19 cellular contexts compared by ENCODE assay signal in genomic region chr1:74512516-74512915, GRCh38. TPM values are rescaled to one million over a fixed set of nuclear protein-coding genes. Genes with fewer than 3 reads are reported as not detected.
DNase-seq lines count a peak whose midpoint lies in the region; ATAC-seq, FAIRE-seq and TF ChIP-seq lines count a peak whose summit lies in the region.
"Had no signal": no experiment of that assay in that cellular context is flagged by ENCODE, and none has a peak within 500 bp of the region (broad histone marks: within the 10 kb centered on the region; RNA-seq: fewer than 3 reads in every experiment).

Gene LRRC53 (minus strand): TSS chr1:74512611. CDS start chr1:74483349, 29,262 bp downstream.

- no peak within 1 kb of the TSS for H3K4me2 ChIP-seq in neuronal stem cell (ENCODE audit: insufficient read depth, low read length, poor library complexity, severe bottlenecking)
- H3K4me2 ChIP-seq in HepG2 (ENCODE audit: low read depth, low read length) = no peak within 1 kb of the TSS
- H3K4me2 ChIP-seq: BLaER1, SK-N-SH had no signal

- no peak within 1 kb of the TSS for H4K8ac ChIP-seq in neuronal stem cell (ENCODE audit: low read depth, low read length)

- TF ChIP-seq CTCF in WTC11 (IDR thresholded peaks at IDR 0.05) = no peak
- TF ChIP-seq CTCF in heart right ventricle (IDR thresholded peaks at IDR 0.05) = peak in 3 of 9 donors; percentile 20 to 25 (median 24)
- TF ChIP-seq CTCF in HepG2 (CRISPR knock-in tag; IDR thresholded peaks at IDR 0.05) = no peak

- peaks cover 0 to 7% (median 0%) of the 10 kb centered on the region in 9 donors for H3K4me1 ChIP-seq in heart right ventricle
- H3K4me1 ChIP-seq in neuronal stem cell (ENCODE audit: control insufficient read depth in 2 of 2, insufficient read depth in 1 of 2, low read depth in 1 of 2, low read length in 2 of 2) = peaks cover 3 to 6% of the 10 kb centered on the region in 2 donors
- no peaks in the 10 kb centered on the region for H3K4me1 ChIP-seq in HepG2 (ENCODE audit: insufficient read depth, low read length)
- H3K4me1 ChIP-seq: BLaER1 had no signal

- no peak for TF ChIP-seq POLR2A in HepG2 (IDR thresholded peaks at IDR 0.05; ENCODE audit: insufficient read depth in 1 of 2, low read depth in 2 of 2, low read length in 2 of 2)

- no peak within 1 kb of the TSS for H3K4ac ChIP-seq in neuronal stem cell (ENCODE audit: low read length)

- H3K9me3 Mint-ChIP-seq in WTC11 = no peaks in the 10 kb centered on the region
- H3K9me3 Mint-ChIP-seq: CD8-positive, alpha-beta memory T cell had no signal

- H3K4me3 Mint-ChIP-seq in WTC11 = no peak within 1 kb of the TSS
- H3K4me3 Mint-ChIP-seq: CD8-positive, alpha-beta memory T cell had no signal

- peak; percentile 40 for ATAC-seq in WTC11
- peak; percentile 48 to 90 (median 80) for ATAC-seq in heart right ventricle
- no peak for ATAC-seq in HepG2
- no peak for ATAC-seq in GM19467 (IDR thresholded peaks at IDR 0.05; ENCODE audit: unreplicated experiment)

- no peak within 1 kb of the TSS for H4K91ac ChIP-seq in neuronal stem cell (ENCODE audit: low read depth, low read length, poor library complexity)

- no peak within 1 kb of the TSS for H3K4me3 ChIP-seq in heart right ventricle
- no peak within 1 kb of the TSS for H3K4me3 ChIP-seq in neuronal stem cell (ENCODE audit: low read length in 2 of 2)
- H3K4me3 ChIP-seq in HepG2 (replicated peaks in 1 of 3; ENCODE audit: insufficient read depth in 1 of 3, low read depth in 2 of 3, low read length in 3 of 3) = no peak within 1 kb of the TSS
- H3K4me3 ChIP-seq: BLaER1 had no signal

- peak; percentile 32 for DNase-seq in DMS 273 (lab: John Stamatoyannopoulos, UW; ENCODE audit: unreplicated experiment)
- DNase-seq in DMS 273 treated with DMSO at 0.1 percent for 48 hours (lab: John Stamatoyannopoulos, UW) = no peak
- no peak for DNase-seq in WTC11 (ENCODE audit: low spot score)
- peak in 1 of 2 donors; percentile 13 for DNase-seq in heart right ventricle
- no peak for DNase-seq in neuronal stem cell (ENCODE audit: low spot score)
- DNase-seq in HepG2 (ENCODE audit: low spot score) = no peak
- no peak for DNase-seq in hepatic stellate cell (ENCODE audit: low spot score)
- DNase-seq: CD8-positive, alpha-beta memory T cell; HCEC 1CT; IMR-90; NCI-H1417; NCI-H1930; NCI-H510A; OCI-M1; SK-N-SH had no signal

- no peak for TF ChIP-seq RAD21 in HepG2 (CRISPR knock-in tag; IDR thresholded peaks at IDR 0.05)

- H3K27me3 ChIP-seq in heart right ventricle (no peaks in the 10 kb centered on the region), neuronal stem cell (ENCODE audit: control insufficient read depth in 3 of 3, insufficient read depth in 3 of 3, low read depth in 1 of 3, low read length in 3 of 3) (no peaks in the 10 kb centered on the region), HepG2 (ENCODE audit: control insufficient read depth in 1 of 2, insufficient read depth in 2 of 2, low read length in 2 of 2) (no peaks in the 10 kb centered on the region)
- H3K27me3 ChIP-seq: BLaER1 had no signal

- no peak within 1 kb of the TSS for H2BK15ac ChIP-seq in neuronal stem cell (ENCODE audit: low read length)

- H2AFZ ChIP-seq in neuronal stem cell (ENCODE audit: low read length) (peak within 1 kb of the TSS; percentile 11), HepG2 (ENCODE audit: low read length) (no peak within 1 kb of the TSS)

- BruUV-seq in HepG2 (replicated peaks; lab: Mats Ljungman, UMichigan) = no TSS peak

- CTCF ChIA-PET in WTC11 (lab: Charles Lee) (no interaction called here), HepG2 (lab: Yijun Ruan, JAX; ENCODE audit: low intra/inter-chr PET ratio, low total read pairs) (no interaction called here)

- H2BK5ac ChIP-seq in neuronal stem cell (ENCODE audit: low read length) = no peak within 1 kb of the TSS

- H2BK120ac ChIP-seq in neuronal stem cell (ENCODE audit: low read depth, low read length) = no peak within 1 kb of the TSS

- WGBS in heart right ventricle, 2 donors = 36 to 38% methylated on average over 2 of the region's 2 CpGs
- no CpG with 5 or more reads among the region's 2 CpGs for WGBS in neuronal stem cell (ENCODE audit: extremely low coverage in 2 of 2, insufficient read length in 2 of 2, insufficient replicate concordance in 1 of 2), 2 donors
- WGBS in HepG2 (ENCODE audit: low lambda C conversion rate) = 0% methylated on average over 2 of the region's 2 CpGs

- no peak within 1 kb of the TSS for H3K23ac ChIP-seq in neuronal stem cell (ENCODE audit: low read depth, low read length, poor library complexity)

- H3K36me3 Mint-ChIP-seq in WTC11 = no peaks in the 10 kb centered on the region
- H3K36me3 Mint-ChIP-seq: CD8-positive, alpha-beta memory T cell had no signal

- H3K79me1 ChIP-seq in neuronal stem cell (ENCODE audit: low read depth, low read length) = no peaks in the 10 kb centered on the region

- H3K27ac Mint-ChIP-seq in WTC11 = no peak within 1 kb of the TSS; the same call in 1 of the 2 replicates
- H3K27ac Mint-ChIP-seq: CD8-positive, alpha-beta memory T cell had no signal

- H3K14ac ChIP-seq in neuronal stem cell (ENCODE audit: low read length) = no peak within 1 kb of the TSS

- POLR2A ChIA-PET in WTC11 (lab: Charles Lee) = no interaction called here
- POLR2A ChIA-PET in HepG2 (lab: Yijun Ruan, JAX) = no interaction called here

- H3K18ac ChIP-seq in neuronal stem cell (ENCODE audit: low read length) = no peak within 1 kb of the TSS

- TF ChIP-seq EP300 in HepG2 (IDR thresholded peaks at IDR 0.05; ENCODE audit: low read depth in 2 of 2, low read length in 2 of 2) (no peak), HepG2 (CRISPR knock-in tag; IDR thresholded peaks at IDR 0.05; ENCODE audit: borderline replicate concordance) (no peak)

- intact Hi-C loops in heart right ventricle (cut with DNase I) = no loop called here
- intact Hi-C loops in HepG2 (cut with micrococcal nuclease; ENCODE audit: unreplicated experiment) = no loop called here

- no peak within 1 kb of the TSS for H2AK5ac ChIP-seq in neuronal stem cell (ENCODE audit: low read depth, low read length)

- H3K27ac ChIP-seq in heart right ventricle (peak within 1 kb of the TSS in 1 of 10 donors; percentile 13), neuronal stem cell (replicated peaks; ENCODE audit: low read length) (no peak within 1 kb of the TSS), HepG2 (ENCODE audit: extremely low read length, insufficient read depth, low read length) (no peak within 1 kb of the TSS)
- H3K27ac ChIP-seq: 22Rv1, BLaER1, RWPE1 had no signal

- no peak for FAIRE-seq in HepG2 (lab: Jason Lieb, UNC)

- no peaks in the 10 kb centered on the region; the same call in 1 of the 2 replicates for H3K27me3 Mint-ChIP-seq in WTC11 (ENCODE audit: low read depth)
- H3K27me3 Mint-ChIP-seq: CD8-positive, alpha-beta memory T cell had no signal

- H2BK12ac ChIP-seq in neuronal stem cell (ENCODE audit: low read length) = no peak within 1 kb of the TSS

- in situ Hi-C loops in HepG2 (cut with HindIII; ENCODE audit: extremely low pct_ligation_motif_present, low pct_unique_long_range_greater_than_20kb) = no loop called here

- no peaks in the 10 kb centered on the region for H4K20me1 ChIP-seq in HepG2 (ENCODE audit: insufficient read depth, low read length)
- H4K20me1 ChIP-seq: BLaER1 had no signal

- no peak within 1 kb of the TSS for H3K9ac ChIP-seq in neuronal stem cell (ENCODE audit: low read depth, low read length, poor library complexity)
- no peak within 1 kb of the TSS for H3K9ac ChIP-seq in HepG2 (ENCODE audit: insufficient read depth, low read depth, low read length)
- H3K9ac ChIP-seq: BLaER1, SK-N-SH had no signal

- H3K9me3 ChIP-seq in heart right ventricle (no peaks in the 10 kb centered on the region), neuronal stem cell (replicated peaks in 1 of 2; ENCODE audit: control insufficient read depth in 2 of 2, insufficient read depth in 1 of 2, low read depth in 1 of 2, low read length in 2 of 2) (no peaks in the 10 kb centered on the region), HepG2 (ENCODE audit: low read length) (no peaks in the 10 kb centered on the region)
- H3K9me3 ChIP-seq: BLaER1, SK-N-SH had no signal

- H3K4me1 Mint-ChIP-seq in WTC11 = peaks cover 13% of the 10 kb centered on the region
- H3K4me1 Mint-ChIP-seq: CD8-positive, alpha-beta memory T cell had no signal

- H3K36me3 ChIP-seq in heart right ventricle = no peaks in the 10 kb centered on the region
- no peaks in the 10 kb centered on the region for H3K36me3 ChIP-seq in neuronal stem cell (replicated peaks in 1 of 2; ENCODE audit: control insufficient read depth in 2 of 2, insufficient read depth in 2 of 2, low read length in 2 of 2)
- no peaks in the 10 kb centered on the region for H3K36me3 ChIP-seq in HepG2 (replicated peaks in 1 of 2; ENCODE audit: control insufficient read depth in 1 of 2, insufficient read depth in 2 of 2, low read length in 2 of 2)
- H3K36me3 ChIP-seq: BLaER1 had no signal

- H3K79me2 ChIP-seq in HepG2 (ENCODE audit: insufficient read depth, low read length) = no peaks in the 10 kb centered on the region

TF ChIP-seq in WTC11, 78 proteins besides CTCF, POLR2A, EP300 and RAD21 (continues in another document):
- no peak for TF ChIP-seq ZNF423 (CRISPR knock-in tag; IDR thresholded peaks at IDR 0.05)

RNA-seq across cellular contexts. Expression of gene LRRC53, which starts in this region (rescaled TPM):
- total RNA-seq in WTC11 (2021) (not detected in 3 replicates), heart right ventricle (not detected), HepG2 (2016; rRNA removed; fragmentation: Illumina TruSeq; extraction: Trizol) (not detected in 2 replicates)
- polyA plus RNA-seq in heart right ventricle (not detected), HepG2 (2011; rRNA removed) (not detected in 2 replicates)
- not detected for polyA plus RNA-seq in neuronal stem cell (2013, experiment 1 of 2)
- not detected for polyA plus RNA-seq in neuronal stem cell (2013, experiment 2 of 2)
- total RNA-seq in HepG2 (2016; cell fraction: cytosol; rRNA removed; fragmentation: Illumina TruSeq; extraction: Trizol; ENCODE audit: low read depth) = not detected in 2 replicates
- not detected in 2 replicates for total RNA-seq in HepG2 (2016; cell fraction: insoluble cytoplasmic fraction; rRNA removed; fragmentation: Illumina TruSeq; extraction: Trizol)
- total RNA-seq in HepG2 (2016; cell fraction: membrane; rRNA removed; fragmentation: Illumina TruSeq; extraction: Trizol) = not detected in 2 replicates
- not detected in 2 replicates for total RNA-seq in HepG2 (2016; cell fraction: nucleus; rRNA removed; fragmentation: Illumina TruSeq; extraction: Trizol)
- polyA plus RNA-seq in HepG2 (2011; cell fraction: cytosol; rRNA removed) = not detected in 2 replicates
- not detected in 2 replicates for polyA plus RNA-seq in HepG2 (2011; cell fraction: nucleus; rRNA removed)
- polyA plus RNA-seq in HepG2 (2012) = not detected in 2 replicates
- not detected in 2 replicates for polyA plus RNA-seq in HepG2 (2016; cell fraction: cytosol; fragmentation: Illumina TruSeq; extraction: Trizol; ENCODE audit: low read depth)
- polyA plus RNA-seq in HepG2 (2016; cell fraction: insoluble cytoplasmic fraction; fragmentation: Illumina TruSeq; extraction: Trizol; ENCODE audit: low read depth) = not detected in 2 replicates
- polyA plus RNA-seq in HepG2 (2016; cell fraction: membrane; fragmentation: Illumina TruSeq; extraction: Trizol; ENCODE audit: low read depth) = not detected in 2 replicates
- polyA plus RNA-seq in HepG2 (2016; cell fraction: nucleus; fragmentation: Illumina TruSeq; extraction: Trizol; ENCODE audit: insufficient read depth, low read depth) = not detected in 2 replicates
- not detected in 2 replicates for polyA minus RNA-seq in HepG2 (2011; rRNA and poly(A)+ RNA removed; ENCODE audit: low replicate concordance)
- polyA minus RNA-seq in HepG2 (2011; cell fraction: cytosol; rRNA and poly(A)+ RNA removed) = not detected in 2 replicates
- polyA minus RNA-seq in HepG2 (2011; cell fraction: nucleus; rRNA and poly(A)+ RNA removed) = not detected in 2 replicates
- total RNA-seq: CD8-positive, alpha-beta memory T cell; IMR-90 had no signal
- polyA plus RNA-seq: CD8-positive, alpha-beta memory T cell; IMR-90; SK-N-SH had no signal

Comparison
In these comparisons a context has a peak if more than half of its experiments do, and no peak if none do; other contexts are left out.
1. Peak in ATAC-seq in WTC11; RNA of the gene not detected or under 1 TPM.
2. Peak in ATAC-seq in heart right ventricle; RNA of the gene not detected or under 1 TPM.